Comparison of ENCODE assay signal across 6 cellular contexts in genomic region chr3:52845691-52846426, GRCh38. TPM values are rescaled to one million over a fixed set of nuclear protein-coding genes. Genes with fewer than 3 reads are reported as not detected.
DNase-seq lines count a peak whose midpoint lies in the region; ATAC-seq lines count a peak whose summit lies in the region.

No MANE protein-coding gene starts in this region.

- no peaks in the 10 kb centered on the region for H4K20me1 ChIP-seq in BLaER1

- no peaks in the 10 kb centered on the region for H3K9me3 ChIP-seq in BLaER1

- peaks cover 100% of the 10 kb centered on the region for H3K4me1 ChIP-seq in BLaER1

- H3K36me3 ChIP-seq in BLaER1, result peaks cover 29% of the 10 kb centered on the region

- H3K4me3 ChIP-seq in BLaER1, result peak overlapping the region; percentile 50

- ATAC-seq in HG02885 (IDR thresholded peaks at IDR 0.05; ENCODE audit: poor library complexity, unreplicated experiment) (no peak), GM21381 (IDR thresholded peaks at IDR 0.05; ENCODE audit: unreplicated experiment) (no peak)

- H3K9ac ChIP-seq in BLaER1, result peak overlapping the region; percentile 76

- no peaks in the 10 kb centered on the region for H3K27me3 ChIP-seq in BLaER1

- H3K4me2 ChIP-seq in BLaER1, result peak overlapping the region; percentile 94

- DNase-seq in T-helper 9 cell (peak; percentile 16), iPS-NIHi11 (ENCODE audit: low spot score) (peak; percentile 57), A172 (ENCODE audit: low spot score) (no peak)

- H3K27ac ChIP-seq in BLaER1, result peak overlapping the region; percentile 89

RNA-seq across cellular contexts. Expression of gene MUSTN1, which starts 11.0 kb away (rescaled TPM):
- total RNA-seq in A172 (2014; rRNA removed; shearing (Covaris generic)), result 0.22 TPM in 1 of 2 replicates, not detected in the other

RNA-seq across cellular contexts. Expression of gene ITIH4, which starts 15.4 kb away (rescaled TPM):
- total RNA-seq in A172 (2014; rRNA removed; shearing (Covaris generic)), result 0.69 and 1.1 TPM in 2 replicates

RNA-seq across cellular contexts. Expression of gene ITIH3, which starts 51.3 kb away (rescaled TPM):
- 2.2 and 3.1 TPM in 2 replicates for total RNA-seq in A172 (2014; rRNA removed; shearing (Covaris generic))

RNA-seq across cellular contexts. Expression of gene STIMATE, which starts 51.5 kb away (rescaled TPM):
- 8.6 and 10.2 TPM in 2 replicates for total RNA-seq in A172 (2014; rRNA removed; shearing (Covaris generic))
